In the genomic region with DNA sequence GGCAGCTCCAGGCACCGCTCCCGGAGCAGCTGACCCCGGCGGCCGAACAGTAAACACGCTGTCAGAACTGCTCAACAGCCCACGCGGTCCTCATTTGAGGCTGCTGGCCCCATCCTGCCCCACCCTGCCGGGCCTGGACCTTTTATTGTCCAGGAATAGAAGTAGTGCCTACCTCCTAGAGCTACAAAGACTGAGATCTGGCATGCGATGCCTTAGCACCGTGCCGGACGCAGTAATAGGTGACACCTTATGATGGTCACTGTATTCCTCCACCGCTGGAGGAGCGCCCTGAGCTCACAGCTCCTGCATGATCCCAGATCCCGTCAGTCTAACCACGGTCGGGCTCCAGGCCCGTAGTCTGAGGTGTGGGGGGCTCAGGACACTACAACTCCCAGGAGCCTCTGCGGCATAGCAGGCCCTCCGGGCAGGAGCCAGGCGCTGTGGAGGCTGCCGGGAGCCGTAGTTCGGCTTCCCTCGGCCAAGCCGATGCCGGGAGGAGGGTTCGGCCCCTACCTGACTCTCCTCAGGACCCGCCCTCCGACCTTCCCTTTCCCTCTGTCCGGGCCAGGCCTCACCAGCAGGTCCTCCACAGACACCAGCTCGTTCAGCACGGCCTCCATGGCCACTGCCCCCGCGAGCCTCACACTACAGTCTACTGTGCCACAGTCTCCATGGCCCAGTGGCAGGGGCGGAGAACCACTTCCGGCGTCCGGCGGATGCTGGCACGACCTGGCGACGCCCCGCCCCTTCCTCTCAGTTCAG, we compare ENCODE assay signal across 8 cellular contexts. TPM values are rescaled to one million over a fixed set of nuclear protein-coding genes. Genes with fewer than 3 reads are reported as not detected.
DNase-seq lines count a peak whose midpoint lies in the region; ATAC-seq and TF ChIP-seq lines count a peak whose summit lies in the region.

TSS of gene FIS1 (minus strand) at position 697 of the 762 bp plus-strand sequence. CDS start at position 620, 77 bp downstream.

- peaks cover 56% of the 10 kb centered on the region for H3K79me2 ChIP-seq in SU-DHL-6 (ENCODE audit: insufficient read depth, low read length)
- peaks cover 4% of the 10 kb centered on the region for H3K79me2 ChIP-seq in trophoblast cell (ENCODE audit: control insufficient read depth, insufficient read depth, low read length, poor library complexity)

- H3K27ac ChIP-seq in SU-DHL-6 (ENCODE audit: low read depth, low read length) (peak within 1 kb of the TSS; percentile 50), trophoblast cell (ENCODE audit: low read depth, low read length) (peak within 1 kb of the TSS; percentile 64), transverse colon (peak within 1 kb of the TSS; percentile 88 to 98 (median 94))

- TF ChIP-seq EP300 in transverse colon (IDR thresholded peaks at IDR 0.05; ENCODE audit: low read depth), result no peak

- no peaks in the 10 kb centered on the region for H3K27me3 ChIP-seq in SU-DHL-6 (ENCODE audit: low read length)
- no peaks in the 10 kb centered on the region for H3K27me3 ChIP-seq in trophoblast cell (ENCODE audit: insufficient read depth, low read length)
- H3K27me3 ChIP-seq in transverse colon, result no peaks in the 10 kb centered on the region

- peak within 1 kb of the TSS; percentile 88 for H3K14ac ChIP-seq in trophoblast cell (ENCODE audit: low read length)

- TF ChIP-seq CTCF in GM12872 (IDR thresholded peaks at IDR 0.05; ENCODE audit: insufficient read depth, low read depth, low read length) (peak; percentile 84), SU-DHL-6 (IDR thresholded peaks at IDR 0.05; ENCODE audit: insufficient read depth, low read length, poor library complexity, severe bottlenecking) (peak; percentile 96), transverse colon (IDR thresholded peaks at IDR 0.05) (peak in 4 of 5 experiments; percentile 41 to 95 (median 73))

- WGBS in trophoblast cell (ENCODE audit: extremely low coverage, insufficient coverage, insufficient read length), result no CpG with 5 or more reads among the region's 45 CpGs
- 0 to 2% methylated on average over 1 to 13 of the region's 45 CpGs for WGBS in transverse colon (ENCODE audit: low coverage in 1 of 2), 2 donors

- H4K91ac ChIP-seq in trophoblast cell (ENCODE audit: low read depth, low read length), result peak within 1 kb of the TSS; percentile 80

- H3K23ac ChIP-seq in trophoblast cell (ENCODE audit: low read length), result no peak within 1 kb of the TSS

- DNase-seq in NCI-H128 (lab: John Stamatoyannopoulos, UW; ENCODE audit: unreplicated experiment), result peak; percentile 79
- DNase-seq in activated naive CD8-positive, alpha-beta T cell treated with anti-CD3 and anti-CD28 coated beads, Interleukin-2, amount 50 U/mL, for 16 hours (ENCODE audit: low read depth, low spot score), result peak; percentile 86
- DNase-seq in Right ventricle myocardium superior, result peak; percentile 96
- peak; percentile 97 for DNase-seq in trophoblast cell
- peak; percentile 95 for DNase-seq in transverse colon

- peaks cover 7% of the 10 kb centered on the region for H3F3A ChIP-seq in SU-DHL-6 (ENCODE audit: insufficient read depth)

- ATAC-seq in HG02678 (IDR thresholded peaks at IDR 0.05; ENCODE audit: unreplicated experiment) (peak; percentile 93), Right ventricle myocardium superior (ENCODE audit: poor library complexity) (peak; percentile 99)

- intact Hi-C loops in Right ventricle myocardium superior (cut with DNase I) (no loop called here), transverse colon (cut with DNase I; ENCODE audit: low total_unique reads) (no loop called here)

- H3K18ac ChIP-seq in trophoblast cell (ENCODE audit: low read length), result peak within 1 kb of the TSS; percentile 77

- peak; percentile 78 for TF ChIP-seq POLR2A in transverse colon (IDR thresholded peaks at IDR 0.05)

- peak within 1 kb of the TSS; percentile 66 for H2BK5ac ChIP-seq in trophoblast cell (ENCODE audit: low read depth, low read length, poor library complexity)

- peak within 1 kb of the TSS; percentile 76 for H4K12ac ChIP-seq in trophoblast cell (ENCODE audit: low read depth, low read length)

- H4K20me1 ChIP-seq in SU-DHL-6 (ENCODE audit: low read depth, low read length), result no peaks in the 10 kb centered on the region; the same call in 1 of the 2 replicates

- peak within 1 kb of the TSS; percentile 85 for H3K4me2 ChIP-seq in SU-DHL-6 (ENCODE audit: low read depth, low read length, poor library complexity, severe bottlenecking)
- H3K4me2 ChIP-seq in trophoblast cell (ENCODE audit: low read length), result peak within 1 kb of the TSS; percentile 74

- H3K36me3 ChIP-seq in SU-DHL-6 (ENCODE audit: low read length), result 0 out of 2 replicates have a peak, but pooled peaks cover 4% of the 10 kb centered on the region
- H3K36me3 ChIP-seq in trophoblast cell (ENCODE audit: control insufficient read depth in 1 of 2, insufficient read depth in 2 of 2, low read length in 2 of 2), result peaks cover 18 to 28% of the 10 kb centered on the region in 2 experiments
- H3K36me3 ChIP-seq in transverse colon, result peaks cover 0 to 4% (median 0%) of the 10 kb centered on the region in 4 donors

- H3K4me1 ChIP-seq in trophoblast cell (ENCODE audit: control insufficient read depth in 1 of 2, insufficient read depth in 2 of 2, low read length in 2 of 2) (peaks cover under 1 to 7% of the 10 kb centered on the region in 2 experiments), transverse colon (peaks cover 12 to 22% (median 19%) of the 10 kb centered on the region in 4 donors)

- H3K9ac ChIP-seq in SU-DHL-6 (ENCODE audit: low read length) (peak within 1 kb of the TSS; percentile 83), trophoblast cell (ENCODE audit: low read length) (peak within 1 kb of the TSS; percentile 82)

- in situ Hi-C loops in transverse colon (cut with MboI; ENCODE audit: low pct_ligation_motif_present in 1 of 4, low pct_unique_long_range_greater_than_20kb in 1 of 4, low sequenced_read_pairs in 3 of 4), result no loop called here

- peak within 1 kb of the TSS; percentile 31 for H2BK120ac ChIP-seq in trophoblast cell (ENCODE audit: insufficient read depth, low read length, poor library complexity)

- H3K9me3 ChIP-seq in SU-DHL-6 (ENCODE audit: insufficient read depth, low read length) (no peaks in the 10 kb centered on the region), trophoblast cell (ENCODE audit: insufficient read depth, low read depth, low read length) (no peaks in the 10 kb centered on the region), transverse colon (no peaks in the 10 kb centered on the region)

- peak within 1 kb of the TSS; percentile 87 for H4K8ac ChIP-seq in trophoblast cell (ENCODE audit: low read depth, low read length)

- peak within 1 kb of the TSS; percentile 58 for H2AFZ ChIP-seq in SU-DHL-6 (ENCODE audit: low read depth, low read length, severe bottlenecking)
- peak within 1 kb of the TSS; percentile 50 for H2AFZ ChIP-seq in trophoblast cell (ENCODE audit: insufficient read depth, low read length, poor library complexity)

- H3K4ac ChIP-seq in trophoblast cell (ENCODE audit: low read depth, low read length), result peak within 1 kb of the TSS; percentile 60

- no peak within 1 kb of the TSS for H2BK12ac ChIP-seq in trophoblast cell (ENCODE audit: low read length)

- peak within 1 kb of the TSS; percentile 21 for H2AK5ac ChIP-seq in trophoblast cell (ENCODE audit: low read length)

- H3K79me1 ChIP-seq in trophoblast cell (ENCODE audit: low read length), result peaks cover 6% of the 10 kb centered on the region

- H3K9me2 ChIP-seq in SU-DHL-6 (replicated peaks; ENCODE audit: insufficient read depth, low read length), result no peaks in the 10 kb centered on the region

- H3K4me3 ChIP-seq in SU-DHL-6 (ENCODE audit: insufficient read depth, low read length, poor library complexity, severe bottlenecking), result peak within 1 kb of the TSS; percentile 93
- peak within 1 kb of the TSS; percentile 89 for H3K4me3 ChIP-seq in trophoblast cell (ENCODE audit: low read depth, low read length)
- H3K4me3 ChIP-seq in transverse colon, result peak within 1 kb of the TSS; percentile 61 to 81 (median 68)

RNA-seq across cellular contexts. Expression of gene FIS1, which starts in this region (rescaled TPM):
- total RNA-seq in Right ventricle myocardium superior (336 TPM), transverse colon (100 to 1,000 TPM; 159 to 261 (median 187) TPM)
- 109 and 114 TPM in 2 replicates for polyA plus RNA-seq in trophoblast cell (2013)

Comparison
In these comparisons a context has a peak if more than half of its experiments do, and no peak if none do; other contexts are left out.
1. Peak in every context shown above with its lines: DNase-seq, ATAC-seq, H3K4me3 ChIP-seq and H3K27ac ChIP-seq.